Comparison of ENCODE assay signal across 11 cellular contexts in genomic region chr2:8148260-8148880, GRCh38.
DNase-seq lines count a peak whose midpoint lies in the region; TF ChIP-seq lines count a peak whose summit lies in the region.
"Had no signal": no experiment of that assay in that cellular context is flagged by ENCODE, and none has a peak within 500 bp of the region (broad histone marks: within the 10 kb centered on the region; RNA-seq: fewer than 3 reads in every experiment).

No MANE protein-coding gene starts in this region.

- H3K9ac ChIP-seq in smooth muscle cell (ENCODE audit: low read depth) (no peak overlapping the region), endodermal cell (ENCODE audit: extremely low read depth, low read length, poor library complexity, severe bottlenecking) (no peak overlapping the region)

- H3K9me3 Mint-ChIP-seq in HFFc6: no peaks in the 10 kb centered on the region
- no peaks in the 10 kb centered on the region for H3K9me3 Mint-ChIP-seq in CD8-positive, alpha-beta memory T cell
- H3K9me3 Mint-ChIP-seq in endodermal cell: no peaks in the 10 kb centered on the region
- H3K9me3 Mint-ChIP-seq: natural killer cell had no signal

- in situ Hi-C loops in GM13977 (cut with MboI; ENCODE audit: low pct_unique_long_range_greater_than_20kb, low sequenced_read_pairs, unreplicated experiment): no loop called here

- TF ChIP-seq CTCF in HFFc6 (IDR thresholded peaks at IDR 0.05) (no peak), smooth muscle cell (IDR thresholded peaks at IDR 0.05; ENCODE audit: borderline replicate concordance, insufficient read depth, poor library complexity, severe bottlenecking) (no peak), GM13977 (IDR thresholded peaks at IDR 0.05; ENCODE audit: extremely low read depth, insufficient read depth, missing control alignments) (no peak), endodermal cell (conservative IDR thresholded peaks at IDR 0.05) (no peak)

- H2AFZ ChIP-seq in smooth muscle cell (ENCODE audit: low read depth): no peak overlapping the region

- POLR2A ChIA-PET in CD8-positive, alpha-beta memory T cell (lab: Charles Lee): no interaction called here

- H3K4me1 Mint-ChIP-seq in HFFc6 (ENCODE audit: low read depth) (peaks cover 64% of the 10 kb centered on the region), endodermal cell (no peaks in the 10 kb centered on the region)
- peaks cover 10 to 12% (median 10%) of the 10 kb centered on the region in 3 donors for H3K4me1 Mint-ChIP-seq in CD8-positive, alpha-beta memory T cell

- H3K4me3 ChIP-seq in smooth muscle cell (no peak overlapping the region), endodermal cell (ENCODE audit: low read length) (no peak overlapping the region)
- H3K4me3 ChIP-seq in CD8-positive, alpha-beta memory T cell (ENCODE audit: low read length): no peak overlapping the region

- peak overlapping the region; percentile 37 for H3K27ac ChIP-seq in smooth muscle cell (ENCODE audit: low read depth)
- no peak overlapping the region for H3K27ac ChIP-seq in CD8-positive, alpha-beta memory T cell (ENCODE audit: low read depth, low read length)
- H3K27ac ChIP-seq in endodermal cell (ENCODE audit: low read depth, low read length): no peak overlapping the region

- H3K27ac Mint-ChIP-seq in HFFc6: peak overlapping the region; percentile 3; the same call in 1 of the 2 replicates
- peak overlapping the region in 1 of 8 donors; percentile 61 for H3K27ac Mint-ChIP-seq in CD8-positive, alpha-beta memory T cell
- no peak overlapping the region for H3K27ac Mint-ChIP-seq in endodermal cell
- H3K27ac Mint-ChIP-seq: natural killer cell had no signal

- H3K36me3 ChIP-seq in smooth muscle cell (ENCODE audit: low read depth) (no peaks in the 10 kb centered on the region), endodermal cell (ENCODE audit: control insufficient read depth, insufficient read depth, low read length) (no peaks in the 10 kb centered on the region)
- H3K36me3 ChIP-seq in CD8-positive, alpha-beta memory T cell (ENCODE audit: insufficient read depth, low read length): no peaks in the 10 kb centered on the region

- DNase-seq in HFFc6 (peak; percentile 85), amniotic stem cell (lab: John Stamatoyannopoulos, UW) (peak; percentile 69), glomerular visceral epithelial cell (ENCODE audit: extremely low spot score) (peak; percentile 84), smooth muscle cell (lab: John Stamatoyannopoulos, UW; ENCODE audit: unreplicated experiment) (no peak), Kasumi-1 (lab: John Stamatoyannopoulos, UW) (no peak), GM13977 (ENCODE audit: low spot score) (no peak), endodermal cell (no peak)
- DNase-seq in CD8-positive, alpha-beta memory T cell: no peak
- DNase-seq: hippocampal formation; natural killer cell; stimulated activated CD4-positive, alpha-beta T cell treated with anti-CD3 and anti-CD28 coated beads, Interleukin-4, amount 100 ng/mL, for 1 hour had no signal

- H3K4me1 ChIP-seq in smooth muscle cell (ENCODE audit: low read depth) (peaks cover 9% of the 10 kb centered on the region), endodermal cell (ENCODE audit: control insufficient read depth, insufficient read depth, low read length) (no peaks in the 10 kb centered on the region)
- H3K4me1 ChIP-seq in CD8-positive, alpha-beta memory T cell (ENCODE audit: insufficient read depth, low read length): no peaks in the 10 kb centered on the region

- H3K79me2 ChIP-seq in smooth muscle cell (ENCODE audit: low read depth): no peaks in the 10 kb centered on the region

- peaks cover 6% of the 10 kb centered on the region; the same call in 1 of the 2 replicates for H3K36me3 Mint-ChIP-seq in HFFc6 (ENCODE audit: low read depth)
- H3K36me3 Mint-ChIP-seq in CD8-positive, alpha-beta memory T cell: no peaks in the 10 kb centered on the region
- H3K36me3 Mint-ChIP-seq in endodermal cell (ENCODE audit: low read depth): no peaks in the 10 kb centered on the region
- H3K36me3 Mint-ChIP-seq: natural killer cell had no signal

- no peaks in the 10 kb centered on the region for H3K27me3 ChIP-seq in smooth muscle cell (ENCODE audit: low read depth)
- no peaks in the 10 kb centered on the region for H3K27me3 ChIP-seq in CD8-positive, alpha-beta memory T cell (ENCODE audit: insufficient read depth, low read length, poor library complexity, severe bottlenecking)
- no peaks in the 10 kb centered on the region for H3K27me3 ChIP-seq in endodermal cell (ENCODE audit: control insufficient read depth, insufficient read depth, low read length, poor library complexity, severe bottlenecking)

- H3K9me3 ChIP-seq in smooth muscle cell (replicated peaks; ENCODE audit: low read depth): no peaks in the 10 kb centered on the region
- no peaks in the 10 kb centered on the region for H3K9me3 ChIP-seq in CD8-positive, alpha-beta memory T cell (ENCODE audit: low read length)
- no peaks in the 10 kb centered on the region for H3K9me3 ChIP-seq in endodermal cell (ENCODE audit: control insufficient read depth, low read length)

- peak overlapping the region; percentile 8 for H3K4me2 ChIP-seq in smooth muscle cell

- WGBS in smooth muscle cell (ENCODE audit: low lambda C conversion rate): 77% methylated on average over 8 of the region's 8 CpGs
- WGBS in endodermal cell (ENCODE audit: insufficient coverage in 1 of 2, insufficient read length in 1 of 2), 2 experiments: 91 to 100% methylated on average over 2 to 6 of the region's 8 CpGs

- CTCF ChIA-PET in CD8-positive, alpha-beta memory T cell (lab: Charles Lee): no interaction called here

- H3F3A ChIP-seq in smooth muscle cell (ENCODE audit: low read depth): no peaks in the 10 kb centered on the region

- no peaks in the 10 kb centered on the region for H4K20me1 ChIP-seq in smooth muscle cell (ENCODE audit: low read depth)

- H3K4me3 Mint-ChIP-seq in HFFc6 (no peak overlapping the region), endodermal cell (no peak overlapping the region)
- no peak overlapping the region for H3K4me3 Mint-ChIP-seq in CD8-positive, alpha-beta memory T cell
- H3K4me3 Mint-ChIP-seq: natural killer cell had no signal

- H3K27me3 Mint-ChIP-seq in HFFc6 (ENCODE audit: insufficient read depth): no peaks in the 10 kb centered on the region
- peaks cover 0 to 1% of the 10 kb centered on the region in 2 donors for H3K27me3 Mint-ChIP-seq in CD8-positive, alpha-beta memory T cell
- H3K27me3 Mint-ChIP-seq in endodermal cell (ENCODE audit: insufficient read depth): no peaks in the 10 kb centered on the region

Comparison
In these comparisons a context has a peak if more than half of its experiments do, and no peak if none do; other contexts are left out.
1. DNase-seq: peak in HFFc6 (single experiment), amniotic stem cell (single experiment) and glomerular visceral epithelial cell (single experiment); none in smooth muscle cell (single experiment), Kasumi-1 (0 of 2), GM13977 (single experiment), CD8-positive, alpha-beta memory T cell (0 of 5) and endodermal cell (single experiment).